ENCODE assay signal across 10 cellular contexts in the genomic region with DNA sequence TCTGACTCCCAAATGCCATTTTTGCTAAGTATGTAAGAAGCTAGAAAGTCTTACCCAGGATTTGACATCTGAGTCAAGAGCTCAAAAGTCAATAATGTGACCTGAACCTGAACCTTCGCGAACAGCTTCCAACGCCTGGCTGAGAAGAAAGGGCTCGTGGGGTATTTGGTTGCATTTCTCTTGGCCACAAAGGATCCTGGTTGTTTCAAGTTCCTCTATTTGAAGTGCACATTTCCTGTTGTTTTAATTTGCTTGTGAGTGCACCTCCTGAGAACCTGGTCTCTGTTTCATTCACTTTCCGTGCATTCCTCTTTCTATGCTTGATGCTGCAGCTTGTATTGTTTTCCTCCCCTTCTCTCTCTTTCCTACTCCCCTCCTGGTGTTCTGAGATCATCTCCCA.
DNase-seq lines count a peak whose midpoint lies in the region; ATAC-seq, FAIRE-seq and TF ChIP-seq lines count a peak whose summit lies in the region.
"Had no signal": no experiment of that assay in that cellular context is flagged by ENCODE, and none has a peak within 500 bp of the region (broad histone marks: within the 10 kb centered on the region; RNA-seq: fewer than 3 reads in every experiment).

No MANE protein-coding gene starts in this region.

- H3K4me1 ChIP-seq in GM12878 (ENCODE audit: control insufficient read depth, insufficient read depth, low read length) (peaks cover 5% of the 10 kb centered on the region), small intestine (ENCODE audit: control insufficient read depth in 2 of 2, insufficient read depth in 1 of 2, low read depth in 1 of 2, low read length in 1 of 2) (no peaks in the 10 kb centered on the region)

- H3K27me3 ChIP-seq in GM12878 (replicated peaks in 1 of 2; ENCODE audit: control insufficient read depth in 2 of 2, insufficient read depth in 2 of 2, low read length in 1 of 2) (peaks cover 0 to 4% of the 10 kb centered on the region in 2 experiments; a peak in 2 of 4 replicates), small intestine (ENCODE audit: control insufficient read depth in 2 of 2, insufficient read depth in 2 of 2, low read length in 2 of 2) (no peaks in the 10 kb centered on the region)

- peaks cover 37% of the 10 kb centered on the region for H3K4me1 Mint-ChIP-seq in MCF 10A (ENCODE audit: insufficient read depth, unreplicated experiment)
- H3K4me1 Mint-ChIP-seq in T-helper 2 cell treated with Interferon-gamma antibody and Interleukin-4, amounts not matched to agents 5 μg/mL and 100 μg/mL, for 36 hours (ENCODE audit: low read depth) = peaks cover 3% of the 10 kb centered on the region

- no peaks in the 10 kb centered on the region for H3K27me3 Mint-ChIP-seq in MCF 10A (ENCODE audit: insufficient read depth, unreplicated experiment)
- no peaks in the 10 kb centered on the region for H3K27me3 Mint-ChIP-seq in T-helper 2 cell treated with Interferon-gamma antibody and Interleukin-4, amounts not matched to agents 5 μg/mL and 100 μg/mL, for 36 hours (ENCODE audit: low read depth)
- H3K27me3 Mint-ChIP-seq: activated CD4-positive, alpha-beta memory T cell treated with anti-CD3 and anti-CD28 coated beads for 36 hours had no signal

- DNase-seq in Jurkat, Clone E6-1 (ENCODE audit: low read depth, low spot score) = peak; percentile 89
- DNase-seq in GM12878 (ENCODE audit: low read depth, low spot score) (peak; percentile 46), MCF 10A (ENCODE audit: unreplicated experiment) (no peak), small intestine (no peak)
- no peak for DNase-seq in stimulated activated naive CD8-positive, alpha-beta T cell treated with anti-CD3 and anti-CD28 coated beads, Interleukin-15, Interleukin-2, amounts not matched to agents 100 U/mL and 50 U/mL, for 24 hours
- no peak for DNase-seq in T-helper 2 cell treated with Interferon-gamma antibody and Interleukin-4, amounts not matched to agents 5 μg/mL and 100 μg/mL, for 36 hours (ENCODE audit: low spot score)
- DNase-seq: activated CD4-positive, alpha-beta memory T cell treated with anti-CD3 and anti-CD28 coated beads for 36 hours had no signal

- H3K36me3 ChIP-seq in GM12878 (ENCODE audit: control insufficient read depth in 2 of 2, insufficient read depth in 2 of 2, low read length in 1 of 2) (no peaks in the 10 kb centered on the region), small intestine (ENCODE audit: control insufficient read depth in 2 of 2, insufficient read depth in 2 of 2, low read length in 2 of 2) (no peaks in the 10 kb centered on the region)

- no peak for TF ChIP-seq POLR2A in GM12878 (IDR thresholded peaks at IDR 0.05; ENCODE audit: low read depth, low read length)

- intact Hi-C loops in GM12878 (cut with micrococcal nuclease; ENCODE audit: unreplicated experiment) (no loop called here), MCF 10A (cut with micrococcal nuclease) (loop anchor here (10.0 kb wide), 1 partner anchor 773 kb away; no protein-coding TSS in a partner anchor)

- H3K4me3 ChIP-seq in Jurkat, Clone E6-1 (ENCODE audit: low read length) = no peak overlapping the region
- H3K4me3 ChIP-seq in GM12878 (0 out of 2 replicates have a peak overlapping the region, but pooled peaks have one; percentile 17), small intestine (ENCODE audit: low read depth in 1 of 2, low read length in 2 of 2) (no peak overlapping the region)

- TF ChIP-seq CTCF in GM12878 (IDR thresholded peaks at IDR 0.05 in 2 of 3, conservative IDR thresholded peaks at IDR 0.05 in 1 of 3; ENCODE audit: control insufficient read depth in 2 of 3, extremely low read depth in 1 of 3, insufficient read depth in 1 of 3, low read depth in 3 of 3, low read length in 3 of 3) (no peak), MCF 10A (IDR thresholded peaks at IDR 0.05; ENCODE audit: unreplicated experiment) (no peak)

- H3K27ac ChIP-seq in GM12878 (ENCODE audit: control insufficient read depth, insufficient read depth) = no peak overlapping the region
- no peak overlapping the region for H3K27ac ChIP-seq in small intestine (ENCODE audit: low read depth in 1 of 2, low read length in 1 of 2)

- no peaks in the 10 kb centered on the region for H3K79me2 ChIP-seq in GM12878 (ENCODE audit: control insufficient read depth, insufficient read depth, low read length)

- 0% methylated on average over 5 of the region's 5 CpGs for WGBS in GM12878 (ENCODE audit: insufficient coverage, insufficient replicate concordance, low lambda C conversion rate, missing lambda C conversion rate)
- WGBS in small intestine, 3 donors = 46 to 73% (median 58%) methylated on average over 5 of the region's 5 CpGs

- no peak for TF ChIP-seq RAD21 in GM12878 (IDR thresholded peaks at IDR 0.05; ENCODE audit: insufficient read depth, low read depth, low read length)

- H3K9me3 Mint-ChIP-seq in MCF 10A (ENCODE audit: unreplicated experiment) = no peaks in the 10 kb centered on the region
- H3K9me3 Mint-ChIP-seq in T-helper 2 cell treated with Interferon-gamma antibody and Interleukin-4, amounts not matched to agents 5 μg/mL and 100 μg/mL, for 36 hours = no peaks in the 10 kb centered on the region

- H3K9me3 ChIP-seq in GM12878 (replicated peaks; ENCODE audit: control insufficient read depth, insufficient read depth, low read length) = no peaks in the 10 kb centered on the region
- H3K9me3 ChIP-seq in small intestine (ENCODE audit: control insufficient read depth, low read depth) = no peaks in the 10 kb centered on the region

- H3K36me3 Mint-ChIP-seq in MCF 10A (ENCODE audit: insufficient read depth, unreplicated experiment) = peaks cover 8% of the 10 kb centered on the region
- no peaks in the 10 kb centered on the region for H3K36me3 Mint-ChIP-seq in T-helper 2 cell treated with Interferon-gamma antibody and Interleukin-4, amounts not matched to agents 5 μg/mL and 100 μg/mL, for 36 hours (ENCODE audit: low read depth)
- H3K36me3 Mint-ChIP-seq: activated CD4-positive, alpha-beta memory T cell treated with anti-CD3 and anti-CD28 coated beads for 36 hours had no signal

- no TSS peak for BruUV-seq in GM12878 (replicated peaks; lab: Mats Ljungman, UMichigan)
- BruUV-seq in MCF 10A (replicated peaks; lab: Mats Ljungman, UMichigan) = no TSS peak

- SMC1A ChIA-PET in GM12878 (lab: Charles Lee; ENCODE audit: uncharacterized antibody, unreplicated experiment) = interaction anchor here (2.5 kb wide), 1 partner anchor 32 kb away, joined by 7 read pairs; no protein-coding TSS in a partner anchor

- in situ Hi-C loops in GM12878 (cut with MboI) = no loop called here

- ATAC-seq in GM18499 (IDR thresholded peaks at IDR 0.05; ENCODE audit: insufficient read depth, unreplicated experiment) (peak; percentile 85), GM21717 (IDR thresholded peaks at IDR 0.05; ENCODE audit: unreplicated experiment) (peak; percentile 75), GM12878 (peak; percentile 82)
- no peak for ATAC-seq in stimulated activated naive CD8-positive, alpha-beta T cell treated with anti-CD3 and anti-CD28 coated beads, Interleukin-15, Interleukin-2, amounts not matched to agents 100 U/mL and 50 U/mL, for 24 hours

- POLR2A ChIA-PET in GM12878 (lab: Charles Lee) = no interaction called here
- POLR2A ChIA-PET in MCF 10A (lab: Yijun Ruan, JAX) = interaction anchor here (1.1 to 3.2 kb wide), 2 partner anchors 11 to 17 kb away, joined by 3 to 27 read pairs; no protein-coding TSS in a partner anchor

- H4K20me1 ChIP-seq in GM12878 (ENCODE audit: control insufficient read depth, insufficient read depth) = no peaks in the 10 kb centered on the region

- TF ChIP-seq EP300 in GM12878 (IDR thresholded peaks at IDR 0.05; ENCODE audit: borderline replicate concordance in 1 of 2, control insufficient read depth in 1 of 2, low read depth in 2 of 2, low read length in 2 of 2) = no peak

- peak overlapping the region; percentile 41 for H3K4me2 ChIP-seq in GM12878 (ENCODE audit: control insufficient read depth, insufficient read depth)

- CTCF ChIA-PET in GM12878 (lab: Yijun Ruan, JAX) (interaction anchor here (1.4 to 1.9 kb wide), 2 partner anchors 9 to 33 kb away, joined by 3 to 7 read pairs; no protein-coding TSS in a partner anchor), MCF 10A (lab: Yijun Ruan, JAX) (interaction anchor here (0.6 to 3.8 kb wide), 6 partner anchors 13 to 319 kb away, joined by 3 to 38 read pairs (median 4); no protein-coding TSS in a partner anchor)

- H3K9ac ChIP-seq in GM12878 (ENCODE audit: control insufficient read depth, insufficient read depth, low read length) = no peak overlapping the region

- H3K27ac Mint-ChIP-seq in MCF 10A (ENCODE audit: low read depth, unreplicated experiment) = no peak overlapping the region
- no peak overlapping the region for H3K27ac Mint-ChIP-seq in T-helper 2 cell treated with Interferon-gamma antibody and Interleukin-4, amounts not matched to agents 5 μg/mL and 100 μg/mL, for 36 hours
- H3K27ac Mint-ChIP-seq: activated CD4-positive, alpha-beta memory T cell treated with anti-CD3 and anti-CD28 coated beads for 36 hours had no signal

- H3K4me3 Mint-ChIP-seq in MCF 10A (ENCODE audit: unreplicated experiment) = no peak overlapping the region
- no peak overlapping the region for H3K4me3 Mint-ChIP-seq in T-helper 2 cell treated with Interferon-gamma antibody and Interleukin-4, amounts not matched to agents 5 μg/mL and 100 μg/mL, for 36 hours
- H3K4me3 Mint-ChIP-seq: activated CD4-positive, alpha-beta memory T cell treated with anti-CD3 and anti-CD28 coated beads for 36 hours had no signal

- no peak overlapping the region for H2AFZ ChIP-seq in GM12878 (ENCODE audit: control insufficient read depth, low read depth, low read length)

- RAD21 ChIA-PET in GM12878 (lab: Charles Lee; ENCODE audit: unreplicated experiment) = interaction anchor here (0.8 kb wide), 1 partner anchor 215 kb away, joined by 3 read pairs; no protein-coding TSS in a partner anchor

- FAIRE-seq in GM12878 (lab: Jason Lieb, UNC) (peak; percentile 90), small intestine (lab: Jason Lieb, UNC) (no peak)
- FAIRE-seq: endometrium had no signal

TF ChIP-seq in GM12878, 131 proteins besides CTCF, POLR2A, EP300 and RAD21 (continues in another document):
- TF ChIP-seq EED (IDR thresholded peaks at IDR 0.05; ENCODE audit: low read depth) (no peak), SIX5 (IDR thresholded peaks at IDR 0.05; ENCODE audit: low read depth, low read length, severe bottlenecking) (no peak), HDAC2 (IDR thresholded peaks at IDR 0.05) (no peak)

Comparison
In these comparisons a context has a peak if more than half of its experiments do, and no peak if none do; other contexts are left out.
1. DNase-seq: peak in Jurkat, Clone E6-1 (single experiment) and GM12878 (single experiment); none in MCF 10A (single experiment), stimulated activated naive CD8-positive, alpha-beta T cell treated with anti-CD3 and anti-CD28 coated beads, Interleukin-15, Interleukin-2, amounts not matched to agents 100 U/mL and 50 U/mL, for 24 hours (single experiment), small intestine (single experiment) and T-helper 2 cell treated with Interferon-gamma antibody and Interleukin-4, amounts not matched to agents 5 μg/mL and 100 μg/mL, for 36 hours (single experiment).